31 cellular contexts compared by ENCODE assay signal in genomic region chr3:45185052-45185451, GRCh38. TPM values are rescaled to one million over a fixed set of nuclear protein-coding genes. Genes with fewer than 3 reads are reported as not detected.
"Had no signal": no experiment of that assay in that cellular context is flagged by ENCODE, and none has a peak within 500 bp of the region (broad histone marks: within the 10 kb centered on the region; RNA-seq: fewer than 3 reads in every experiment).

No MANE protein-coding gene starts in this region.

- H3K4me1 Mint-ChIP-seq: activated B cell treated with CpG ODN at 0.5 μM for 24 hours had no signal

- H3K36me3 ChIP-seq: ascending aorta had no signal

- ATAC-seq: activated naive CD4-positive, alpha-beta T cell treated with anti-CD3 and anti-CD28 coated beads, Interleukin-2, amount 50 U/mL, for 72 hours; activated naive CD8-positive, alpha-beta T cell treated with anti-CD3 and anti-CD28 coated beads, Interleukin-2, amount 50 U/mL, for 24 hours; activated T-cell treated with anti-CD3 and anti-CD28 coated beads, Interleukin-2, amount 50 U/mL, for 4 hours; Panc1 had no signal

- DNase-seq: activated B cell treated with CpG ODN at 0.5 μM for 24 hours; activated CD4-positive, alpha-beta memory T cell treated with anti-CD3 and anti-CD28 coated beads for 36 hours; activated CD4-positive, alpha-beta T cell treated with anti-CD3 and anti-CD28 coated beads for 1 hour; activated CD4-positive, alpha-beta T cell treated with anti-CD3 and anti-CD28 coated beads, Interleukin-2, amount 10 ng/mL, durations not matched to agents 24 days and 14 days; activated CD8-positive, alpha-beta memory T cell treated with anti-CD3 and anti-CD28 coated beads for 24 hours; activated effector memory CD4-positive, alpha-beta T cell treated with anti-CD3 and anti-CD28 coated beads, Interleukin-2, amount 50 U/mL, for 16 hours; activated naive CD4-positive, alpha-beta T cell treated with Interleukin-2 at 50 U/mL for 16 hours; activated naive CD8-positive, alpha-beta T cell treated with anti-CD3 and anti-CD28 coated beads, Interleukin-2, amount 50 U/mL, for 24 hours; activated T-cell treated with anti-CD3 and anti-CD28 coated beads, Interleukin-2, amount 50 U/mL, for 4 hours; amniotic stem cell; KG1; MV-4-11; NCI-H1092 treated with DMSO at 0.1 percent for 48 hours; NCI-H1417 treated with DMSO at 0.1 percent for 48 hours; NCI-H1694; NCI-H2029; NCI-H345; NCI-H510A; NCI-H526 treated with DMSO at 0.1 percent for 48 hours; NCI-H82; NK-92 treated with Interleukin-12 subunit alpha and Interleukin-12 subunit beta, amount 100 ng/mL, for 24 hours; OCI-M1; SHP77 treated with DMSO at 0.1 percent for 48 hours; T1000 had no signal

- FAIRE-seq: TTC549 had no signal

- H3K9me3 ChIP-seq: ascending aorta had no signal

- H3K4me3 Mint-ChIP-seq: activated B cell treated with CpG ODN at 0.5 μM for 24 hours; activated CD4-positive, alpha-beta memory T cell treated with anti-CD3 and anti-CD28 coated beads for 36 hours; activated CD4-positive, alpha-beta T cell treated with anti-CD3 and anti-CD28 coated beads, Interleukin-2, amount 10 ng/mL, durations not matched to agents 24 days and 14 days; activated naive CD8-positive, alpha-beta T cell treated with anti-CD3 and anti-CD28 coated beads, Interleukin-2, amount 50 U/mL, for 24 hours; activated T-cell treated with anti-CD3 and anti-CD28 coated beads, Interleukin-2, amount 50 U/mL, for 4 hours; brain; T-helper 1 cell treated with Interleukin-12 subunit alpha and Interleukin-12 subunit beta and Interleukin-4 antibody, amounts not matched to agents 30 μg/mL and 1 μg/mL, for 36 hours had no signal

- H3K9me3 Mint-ChIP-seq: activated B cell treated with CpG ODN at 0.5 μM for 24 hours; activated CD4-positive, alpha-beta memory T cell treated with anti-CD3 and anti-CD28 coated beads for 36 hours; activated CD4-positive, alpha-beta T cell treated with anti-CD3 and anti-CD28 coated beads, Interleukin-2, amount 10 ng/mL, durations not matched to agents 24 days and 14 days; activated naive CD4-positive, alpha-beta T cell treated with anti-CD3 and anti-CD28 coated beads, Interleukin-2, amount 50 U/mL, for 72 hours; activated naive CD8-positive, alpha-beta T cell treated with anti-CD3 and anti-CD28 coated beads, Interleukin-2, amount 50 U/mL, for 24 hours; activated T-cell treated with anti-CD3 and anti-CD28 coated beads, Interleukin-2, amount 50 U/mL, for 4 hours; brain; T-helper 1 cell treated with Interleukin-12 subunit alpha and Interleukin-12 subunit beta and Interleukin-4 antibody, amounts not matched to agents 30 μg/mL and 1 μg/mL, for 36 hours had no signal

- H3K27ac ChIP-seq: ascending aorta had no signal

- H3K27me3 ChIP-seq: ascending aorta had no signal

- H3K4me1 ChIP-seq: ascending aorta had no signal

- H3K27ac Mint-ChIP-seq: activated B cell treated with CpG ODN at 0.5 μM for 24 hours; activated CD4-positive, alpha-beta T cell treated with anti-CD3 and anti-CD28 coated beads, Interleukin-2, amount 10 ng/mL, durations not matched to agents 24 days and 14 days; activated naive CD4-positive, alpha-beta T cell treated with anti-CD3 and anti-CD28 coated beads, Interleukin-2, amount 50 U/mL, for 72 hours; activated naive CD8-positive, alpha-beta T cell treated with anti-CD3 and anti-CD28 coated beads, Interleukin-2, amount 50 U/mL, for 24 hours; T-helper 1 cell treated with Interleukin-12 subunit alpha and Interleukin-12 subunit beta and Interleukin-4 antibody, amounts not matched to agents 30 μg/mL and 1 μg/mL, for 36 hours had no signal

- H3K36me3 Mint-ChIP-seq: activated CD4-positive, alpha-beta memory T cell treated with anti-CD3 and anti-CD28 coated beads for 36 hours; activated naive CD4-positive, alpha-beta T cell treated with anti-CD3 and anti-CD28 coated beads, Interleukin-2, amount 50 U/mL, for 72 hours; brain had no signal

- H3K4me3 ChIP-seq: ascending aorta had no signal

RNA-seq across cellular contexts. Expression of gene CDCP1, which starts 38.9 kb away (rescaled TPM):
- total RNA-seq: activated B cell treated with CpG ODN at 0.5 μM for 24 hours, SK-MEL-5 had no signal

RNA-seq across cellular contexts. Expression of gene TMEM158, which starts 41.0 kb away (rescaled TPM):
- total RNA-seq: activated CD4-positive, alpha-beta memory T cell treated with anti-CD3 and anti-CD28 coated beads for 36 hours; activated naive CD4-positive, alpha-beta T cell treated with anti-CD3 and anti-CD28 coated beads, Interleukin-2, amount 50 U/mL, for 72 hours; ascending aorta had no signal
